ENCODE assay signal across 1 cellular context in the genomic region with DNA sequence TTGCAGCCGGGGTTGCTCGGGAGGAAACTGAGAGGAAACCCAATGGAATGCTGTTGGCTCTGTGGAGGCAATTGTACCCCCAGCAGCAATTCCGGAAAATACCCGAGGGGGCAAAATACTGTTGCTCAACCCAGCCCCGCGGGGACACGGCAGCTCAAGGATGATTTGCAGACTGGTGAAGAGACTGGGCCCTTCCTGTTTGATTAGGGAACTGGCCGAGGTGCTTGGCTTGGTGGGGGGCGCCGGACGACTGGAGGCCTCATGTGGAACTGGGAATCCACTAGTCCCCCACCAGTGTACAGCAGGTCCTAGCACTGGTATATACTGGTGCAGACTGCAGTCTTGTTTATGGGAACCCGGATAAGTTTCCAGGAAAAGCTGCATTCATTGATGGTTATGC.
TF ChIP-seq lines count a peak whose summit lies in the region.

No MANE protein-coding gene starts in this region.

TF ChIP-seq in HepG2, 621 proteins besides CTCF, POLR2A, EP300 and RAD21 (continued from another document):
- TF ChIP-seq, protein P1, sequence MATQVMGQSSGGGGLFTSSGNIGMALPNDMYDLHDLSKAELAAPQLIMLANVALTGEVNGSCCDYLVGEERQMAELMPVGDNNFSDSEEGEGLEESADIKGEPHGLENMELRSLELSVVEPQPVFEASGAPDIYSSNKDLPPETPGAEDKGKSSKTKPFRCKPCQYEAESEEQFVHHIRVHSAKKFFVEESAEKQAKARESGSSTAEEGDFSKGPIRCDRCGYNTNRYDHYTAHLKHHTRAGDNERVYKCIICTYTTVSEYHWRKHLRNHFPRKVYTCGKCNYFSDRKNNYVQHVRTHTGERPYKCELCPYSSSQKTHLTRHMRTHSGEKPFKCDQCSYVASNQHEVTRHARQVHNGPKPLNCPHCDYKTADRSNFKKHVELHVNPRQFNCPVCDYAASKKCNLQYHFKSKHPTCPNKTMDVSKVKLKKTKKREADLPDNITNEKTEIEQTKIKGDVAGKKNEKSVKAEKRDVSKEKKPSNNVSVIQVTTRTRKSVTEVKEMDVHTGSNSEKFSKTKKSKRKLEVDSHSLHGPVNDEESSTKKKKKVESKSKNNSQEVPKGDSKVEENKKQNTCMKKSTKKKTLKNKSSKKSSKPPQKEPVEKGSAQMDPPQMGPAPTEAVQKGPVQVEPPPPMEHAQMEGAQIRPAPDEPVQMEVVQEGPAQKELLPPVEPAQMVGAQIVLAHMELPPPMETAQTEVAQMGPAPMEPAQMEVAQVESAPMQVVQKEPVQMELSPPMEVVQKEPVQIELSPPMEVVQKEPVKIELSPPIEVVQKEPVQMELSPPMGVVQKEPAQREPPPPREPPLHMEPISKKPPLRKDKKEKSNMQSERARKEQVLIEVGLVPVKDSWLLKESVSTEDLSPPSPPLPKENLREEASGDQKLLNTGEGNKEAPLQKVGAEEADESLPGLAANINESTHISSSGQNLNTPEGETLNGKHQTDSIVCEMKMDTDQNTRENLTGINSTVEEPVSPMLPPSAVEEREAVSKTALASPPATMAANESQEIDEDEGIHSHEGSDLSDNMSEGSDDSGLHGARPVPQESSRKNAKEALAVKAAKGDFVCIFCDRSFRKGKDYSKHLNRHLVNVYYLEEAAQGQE (IDR thresholded peaks at IDR 0.05; ENCODE audit: borderline replicate concordance in 1 of 2, low read depth in 1 of 2, low read length in 2 of 2) = peak in 1 of 2 experiments; percentile 71; a peak in 3 of 4 replicates
- no peak for TF ChIP-seq ZSCAN30 (CRISPR knock-in tag; IDR thresholded peaks at IDR 0.05)
